Comparison of ENCODE assay signal across 9 cellular contexts in the genomic region with DNA sequence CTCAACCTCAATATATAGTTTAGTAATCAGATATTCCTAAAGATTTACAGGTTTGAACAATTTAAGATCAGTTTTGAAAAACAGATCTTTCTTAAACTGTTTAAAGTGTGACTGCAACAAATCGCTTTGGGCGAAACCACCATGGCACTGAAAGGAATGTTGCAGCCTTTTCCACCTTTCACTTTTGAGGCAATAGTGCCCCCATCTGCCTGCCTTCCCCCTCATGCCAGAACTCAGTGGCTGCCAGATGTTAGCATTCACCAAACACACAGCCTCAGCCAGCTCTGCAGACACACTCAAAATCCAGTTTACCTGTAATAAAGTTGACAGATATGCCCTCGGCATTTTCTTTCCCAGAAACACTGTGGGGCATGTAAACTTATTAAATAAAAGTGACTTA. TPM values are rescaled to one million over a fixed set of nuclear protein-coding genes. Genes with fewer than 3 reads are reported as not detected.
A peak's percentile ranks its signal among the peaks of the same experiment; 100 is the strongest.
DNase-seq lines count a peak whose midpoint lies in the region; ATAC-seq, FAIRE-seq and TF ChIP-seq lines count a peak whose summit lies in the region.
"Had no signal": no experiment of that assay in that cellular context is flagged by ENCODE, and none has a peak within 500 bp of the region (broad histone marks: within the 10 kb centered on the region; RNA-seq: fewer than 3 reads in every experiment).

No MANE protein-coding gene starts in this region.

- peaks cover 7 to 20% of the 10 kb centered on the region in 2 donors for H3K36me3 Mint-ChIP-seq in stimulated activated naive B cell treated with anti-CD40 and anti-IgM and Interleukin-4, amounts not matched to agents 10 μg/mL and 1 μg/mL and 100 μg/mL, for 72 hours

- no peaks in the 10 kb centered on the region for H3K27me3 Mint-ChIP-seq in stimulated activated naive B cell treated with anti-CD40 and anti-IgM and Interleukin-4, amounts not matched to agents 10 μg/mL and 1 μg/mL and 100 μg/mL, for 72 hours

- TF ChIP-seq CTCF in bronchial epithelial cell (IDR thresholded peaks at IDR 0.05; ENCODE audit: insufficient read depth, low read length, severe bottlenecking), result peak; percentile 54

- H3K27ac Mint-ChIP-seq in stimulated activated naive B cell treated with anti-CD40 and anti-IgM and Interleukin-4, amounts not matched to agents 10 μg/mL and 1 μg/mL and 100 μg/mL, for 72 hours, result no peak overlapping the region

- peaks cover 8 to 12% of the 10 kb centered on the region in 2 donors for H3K4me1 Mint-ChIP-seq in stimulated activated naive B cell treated with anti-CD40 and anti-IgM and Interleukin-4, amounts not matched to agents 10 μg/mL and 1 μg/mL and 100 μg/mL, for 72 hours

- peaks cover 8% of the 10 kb centered on the region for H3K36me3 ChIP-seq in bronchial epithelial cell (ENCODE audit: control insufficient read depth, insufficient read depth, low read length)

- DNase-seq in EH (ENCODE audit: low read depth), result peak; percentile 66
- peak; percentile 59 for DNase-seq in KBM-7
- DNase-seq in bronchial epithelial cell (ENCODE audit: low read depth), result peak; percentile 41
- peak; percentile 67 to 74 for DNase-seq in lung microvascular endothelial cell (ENCODE audit: low read depth in 2 of 2)
- DNase-seq in stimulated activated naive B cell treated with anti-CD40 and anti-IgM and Interleukin-4, amounts not matched to agents 10 μg/mL and 1 μg/mL and 100 μg/mL, for 72 hours, result no peak

- peaks cover 0 to 4% of the 10 kb centered on the region in 2 donors for H3K9me3 Mint-ChIP-seq in stimulated activated naive B cell treated with anti-CD40 and anti-IgM and Interleukin-4, amounts not matched to agents 10 μg/mL and 1 μg/mL and 100 μg/mL, for 72 hours

- no peaks in the 10 kb centered on the region for H3K27me3 ChIP-seq in bronchial epithelial cell (ENCODE audit: control insufficient read depth, insufficient read depth, low read length)

- no peak for FAIRE-seq in bronchial epithelial cell (lab: Jason Lieb, UNC)

- no peak overlapping the region for H3K4me3 Mint-ChIP-seq in stimulated activated naive B cell treated with anti-CD40 and anti-IgM and Interleukin-4, amounts not matched to agents 10 μg/mL and 1 μg/mL and 100 μg/mL, for 72 hours

- ATAC-seq in HG03432 (IDR thresholded peaks at IDR 0.05; ENCODE audit: unreplicated experiment) (no peak), HG02571 (IDR thresholded peaks at IDR 0.05; ENCODE audit: unreplicated experiment) (no peak), HG03439 (IDR thresholded peaks at IDR 0.05; ENCODE audit: unreplicated experiment) (no peak)
- ATAC-seq in stimulated activated naive B cell treated with anti-CD40 and anti-IgM and Interleukin-4, amounts not matched to agents 10 μg/mL and 1 μg/mL and 100 μg/mL, for 72 hours (replicated peaks), result no peak

- no peak overlapping the region for H3K4me3 ChIP-seq in bronchial epithelial cell (ENCODE audit: low read depth, low read length)
- H3K4me3 ChIP-seq: PC-9 had no signal

- in situ Hi-C loops in KBM-7 (cut with MboI; ENCODE audit: low pct_unique_long_range_greater_than_20kb, low sequenced_read_pairs), result loop anchor here (25.0 kb wide), 1 partner anchor 443 kb away; no protein-coding TSS in a partner anchor

RNA-seq across cellular contexts. Expression of a gene that starts 3.3 kb away (rescaled TPM):
- 13.2 and 14.1 TPM in 2 replicates for total RNA-seq in bronchial epithelial cell
- 3.7 and 5.6 TPM in 2 replicates for total RNA-seq in lung microvascular endothelial cell
